Comparison of ENCODE assay signal across 11 cellular contexts in genomic region chr21:36909901-36910561, GRCh38. TPM values are rescaled to one million over a fixed set of nuclear protein-coding genes. Genes with fewer than 3 reads are reported as not detected.
DNase-seq lines count a peak whose midpoint lies in the region; FAIRE-seq and TF ChIP-seq lines count a peak whose summit lies in the region.
"Had no signal": no experiment of that assay in that cellular context is flagged by ENCODE, and none has a peak within 500 bp of the region (broad histone marks: within the 10 kb centered on the region; RNA-seq: fewer than 3 reads in every experiment).

No MANE protein-coding gene starts in this region.

- peak overlapping the region; percentile 22 for H3K27ac Mint-ChIP-seq in activated CD4-positive, alpha-beta memory T cell treated with anti-CD3 and anti-CD28 coated beads, Interleukin-2, amount 10 ng/mL, durations not matched to agents 7 days and 5 days

- H3K4me1 Mint-ChIP-seq in activated CD4-positive, alpha-beta memory T cell treated with anti-CD3 and anti-CD28 coated beads, Interleukin-2, amount 10 ng/mL, durations not matched to agents 7 days and 5 days = peaks cover 19% of the 10 kb centered on the region

- peaks cover 7% of the 10 kb centered on the region for H3K36me3 Mint-ChIP-seq in activated CD4-positive, alpha-beta memory T cell treated with anti-CD3 and anti-CD28 coated beads, Interleukin-2, amount 10 ng/mL, durations not matched to agents 7 days and 5 days (ENCODE audit: low read depth)

- H3K9me3 Mint-ChIP-seq in activated CD4-positive, alpha-beta memory T cell treated with anti-CD3 and anti-CD28 coated beads, Interleukin-2, amount 10 ng/mL, durations not matched to agents 7 days and 5 days = no peaks in the 10 kb centered on the region

- H3K27me3 ChIP-seq in prostate gland (replicated peaks; ENCODE audit: insufficient read depth) = no peaks in the 10 kb centered on the region

- no peak overlapping the region for H3K4me3 Mint-ChIP-seq in activated CD4-positive, alpha-beta memory T cell treated with anti-CD3 and anti-CD28 coated beads, Interleukin-2, amount 10 ng/mL, durations not matched to agents 7 days and 5 days

- POLR2A ChIA-PET in activated CD4-positive, alpha-beta memory T cell treated with anti-CD3 and anti-CD28 coated beads, Interleukin-2, amount 10 ng/mL, durations not matched to agents 7 days and 5 days (lab: Charles Lee) = no interaction called here

- no peaks in the 10 kb centered on the region for H3K9me3 ChIP-seq in prostate gland

- H3K4me3 ChIP-seq in prostate gland = no peak overlapping the region
- H3K4me3 ChIP-seq: skin epidermis had no signal

- no peaks in the 10 kb centered on the region for H3K27me3 Mint-ChIP-seq in activated CD4-positive, alpha-beta memory T cell treated with anti-CD3 and anti-CD28 coated beads, Interleukin-2, amount 10 ng/mL, durations not matched to agents 7 days and 5 days

- 76% methylated on average over 16 of the region's 16 CpGs for WGBS in prostate gland

- DNase-seq in Ammon's horn (ENCODE audit: low spot score) (peak; percentile 30), HS-5 (ENCODE audit: low read depth) (peak; percentile 97), prostate gland (ENCODE audit: low spot score) (no peak), NCI-H146 treated with DMSO at 0.1 percent for 48 hours (lab: John Stamatoyannopoulos, UW; ENCODE audit: unreplicated experiment) (no peak), NCI-H1930 (lab: John Stamatoyannopoulos, UW) (no peak), DMS153 (lab: John Stamatoyannopoulos, UW) (no peak)
- no peak for DNase-seq in activated CD4-positive, alpha-beta memory T cell treated with anti-CD3 and anti-CD28 coated beads, Interleukin-2, amount 10 ng/mL, durations not matched to agents 7 days and 5 days
- DNase-seq: hippocampal formation had no signal

- TF ChIP-seq POLR2A in prostate gland (IDR thresholded peaks at IDR 0.05) = no peak

- FAIRE-seq in islet of Langerhans (lab: Jason Lieb, UNC) = peak; percentile 17
- FAIRE-seq: GM18507 had no signal

- H3K36me3 ChIP-seq in prostate gland = no peaks in the 10 kb centered on the region

- no peak for TF ChIP-seq CTCF in prostate gland (IDR thresholded peaks at IDR 0.05)

- CTCF ChIA-PET in activated CD4-positive, alpha-beta memory T cell treated with anti-CD3 and anti-CD28 coated beads, Interleukin-2, amount 10 ng/mL, durations not matched to agents 7 days and 5 days (lab: Charles Lee) = no interaction called here

- no peak overlapping the region for H3K27ac ChIP-seq in prostate gland

- intact Hi-C loops in prostate gland (cut with DNase I) = no loop called here

- H3K4me1 ChIP-seq in prostate gland (replicated peaks) = no peaks in the 10 kb centered on the region

RNA-seq across cellular contexts. Expression of gene HLCS, which starts 56.4 kb away (rescaled TPM):
- 10 to 100 TPM; 13.3 to 13.9 TPM for total RNA-seq in activated CD4-positive, alpha-beta memory T cell treated with anti-CD3 and anti-CD28 coated beads, Interleukin-2, amount 10 ng/mL, durations not matched to agents 7 days and 5 days
- total RNA-seq in prostate gland = 10 to 100 TPM; 40.9 to 41.8 TPM

Comparison
In these comparisons a context has a peak if more than half of its experiments do, and no peak if none do; other contexts are left out.
1. DNase-seq: peak in Ammon's horn (single experiment) and HS-5 (single experiment); none in activated CD4-positive, alpha-beta memory T cell treated with anti-CD3 and anti-CD28 coated beads, Interleukin-2, amount 10 ng/mL, durations not matched to agents 7 days and 5 days (single experiment), prostate gland (single experiment), NCI-H146 treated with DMSO at 0.1 percent for 48 hours (single experiment), NCI-H1930 (0 of 2) and DMS153 (single experiment).